17 cellular contexts compared by ENCODE assay signal in the genomic region with DNA sequence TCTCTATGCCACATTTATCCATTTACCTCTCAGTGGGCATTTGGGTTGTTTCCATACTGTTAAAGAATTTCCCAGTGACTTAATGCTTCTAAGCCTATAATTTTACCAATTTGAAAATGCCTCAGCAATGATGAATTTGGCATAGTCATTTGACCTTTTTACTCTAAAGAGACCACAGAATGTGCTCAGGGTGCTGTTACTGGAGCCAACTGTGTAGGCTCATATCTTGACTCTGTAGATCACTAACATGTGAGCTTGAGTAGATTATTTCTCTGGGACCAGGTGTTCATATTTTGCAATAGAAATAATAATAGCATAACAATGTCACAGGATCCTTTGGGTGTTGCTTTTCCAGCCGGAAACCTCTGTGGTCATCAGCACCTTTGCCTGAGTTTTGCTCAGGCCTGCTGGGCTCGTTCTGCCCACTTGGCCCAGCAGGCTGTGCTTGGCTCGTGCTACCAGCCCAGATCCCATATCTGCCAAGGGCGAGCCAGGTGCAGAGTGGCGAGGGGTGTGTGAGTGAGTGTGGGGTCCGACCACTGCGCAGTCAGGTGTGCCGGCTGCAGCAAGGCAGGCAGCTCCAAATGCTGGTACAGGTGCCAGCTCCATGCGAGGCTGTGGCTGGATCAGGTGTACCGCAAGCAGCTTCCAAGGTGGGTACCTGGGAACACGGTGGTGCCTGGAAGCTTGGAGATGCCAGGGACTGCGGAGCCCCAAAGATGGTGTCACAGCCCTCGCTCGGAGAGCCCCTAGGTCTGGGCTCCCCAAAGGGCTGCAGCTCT.
A peak's percentile ranks its signal among the peaks of the same experiment; 100 is the strongest.
DNase-seq lines count a peak whose midpoint lies in the region; ATAC-seq and TF ChIP-seq lines count a peak whose summit lies in the region.
"Had no signal": no experiment of that assay in that cellular context is flagged by ENCODE, and none has a peak within 500 bp of the region (broad histone marks: within the 10 kb centered on the region; RNA-seq: fewer than 3 reads in every experiment).

No MANE protein-coding gene starts in this region.

- H3K27me3 ChIP-seq in endodermal cell (ENCODE audit: control insufficient read depth, insufficient read depth, low read length, poor library complexity, severe bottlenecking) (no peaks in the 10 kb centered on the region), mesenchymal stem cell (ENCODE audit: control insufficient read depth in 1 of 2, insufficient read depth in 1 of 2, low read length in 2 of 2) (no peaks in the 10 kb centered on the region), dorsolateral prefrontal cortex (no peaks in the 10 kb centered on the region)
- H3K27me3 ChIP-seq: sigmoid colon had no signal

- TF ChIP-seq CTCF in AG09309 (IDR thresholded peaks at IDR 0.05; ENCODE audit: control insufficient read depth, insufficient read depth, low read depth, low read length, missing control alignments) (no peak), endodermal cell (conservative IDR thresholded peaks at IDR 0.05) (no peak), dorsolateral prefrontal cortex (IDR thresholded peaks at IDR 0.05 in 54 of 56, conservative IDR thresholded peaks at IDR 0.05 in 2 of 56; ENCODE audit: low read depth in 1 of 56, partially characterized antibody in 56 of 56) (no peak)

- no peak overlapping the region for H3K23ac ChIP-seq in mesenchymal stem cell (ENCODE audit: low read length in 2 of 2)

- H3K27ac ChIP-seq in endodermal cell (ENCODE audit: low read depth, low read length) = no peak overlapping the region
- H3K27ac ChIP-seq in mesenchymal stem cell (ENCODE audit: low read length, poor library complexity, severe bottlenecking) = peak overlapping the region; percentile 39
- H3K27ac ChIP-seq in dorsolateral prefrontal cortex = no peak overlapping the region
- H3K27ac ChIP-seq: sigmoid colon had no signal

- no peak overlapping the region for H3K4ac ChIP-seq in mesenchymal stem cell (ENCODE audit: low read depth in 1 of 2, low read length in 2 of 2)

- H3K14ac ChIP-seq in mesenchymal stem cell (ENCODE audit: low read length in 2 of 2) = no peak overlapping the region

- intact Hi-C loops in dorsolateral prefrontal cortex (cut with DNase I) = no loop called here

- no peak overlapping the region for H3K27ac Mint-ChIP-seq in endodermal cell

- no peak overlapping the region for H2BK5ac ChIP-seq in mesenchymal stem cell (ENCODE audit: low read depth, low read length, poor library complexity, severe bottlenecking)

- H2BK120ac ChIP-seq in mesenchymal stem cell (ENCODE audit: low read depth, low read length) = no peak overlapping the region

- H3K9me3 ChIP-seq in endodermal cell (ENCODE audit: control insufficient read depth, low read length) = peaks cover 24% of the 10 kb centered on the region
- no peaks in the 10 kb centered on the region for H3K9me3 ChIP-seq in mesenchymal stem cell (ENCODE audit: control insufficient read depth, low read length)
- H3K9me3 ChIP-seq: mucosa of descending colon, sigmoid colon had no signal

- peak overlapping the region; percentile 76 for H2AK5ac ChIP-seq in mesenchymal stem cell (ENCODE audit: low read length, severe bottlenecking)

- H3K4me3 Mint-ChIP-seq in endodermal cell = no peak overlapping the region

- H3K18ac ChIP-seq in mesenchymal stem cell (ENCODE audit: low read depth in 1 of 2, low read length in 2 of 2) = no peak overlapping the region

- ATAC-seq in HG02623 (IDR thresholded peaks at IDR 0.05; ENCODE audit: unreplicated experiment) (no peak), GM21360 (IDR thresholded peaks at IDR 0.05; ENCODE audit: unreplicated experiment) (no peak), GM19463 (IDR thresholded peaks at IDR 0.05; ENCODE audit: unreplicated experiment) (no peak)
- ATAC-seq: K562, mucosa of descending colon had no signal

- H3K9ac ChIP-seq in endodermal cell (ENCODE audit: extremely low read depth, low read length, poor library complexity, severe bottlenecking) = no peak overlapping the region
- H3K9ac ChIP-seq in mesenchymal stem cell (ENCODE audit: low read length) = no peak overlapping the region

- H3K36me3 Mint-ChIP-seq in endodermal cell (ENCODE audit: low read depth) = peaks cover 31% of the 10 kb centered on the region

- H3K9me3 Mint-ChIP-seq in endodermal cell = peaks cover 15% of the 10 kb centered on the region

- H3K27me3 Mint-ChIP-seq in endodermal cell (ENCODE audit: insufficient read depth) = no peaks in the 10 kb centered on the region

- no peaks in the 10 kb centered on the region for H3K4me1 ChIP-seq in endodermal cell (ENCODE audit: control insufficient read depth, insufficient read depth, low read length)
- H3K4me1 ChIP-seq in mesenchymal stem cell (ENCODE audit: control insufficient read depth, insufficient read depth, low read depth, low read length) = peaks cover 9% of the 10 kb centered on the region

- H2BK12ac ChIP-seq in mesenchymal stem cell (ENCODE audit: low read length in 2 of 2) = no peak overlapping the region

- peak; percentile 5 for DNase-seq in AG09309 (ENCODE audit: low read depth)
- peak; percentile 78 for DNase-seq in LHCN-M2 (ENCODE audit: low read depth)
- DNase-seq in endodermal cell = peak; percentile 51
- DNase-seq in mesenchymal stem cell = no peak
- DNase-seq in dorsolateral prefrontal cortex = no peak
- DNase-seq: activated naive CD4-positive, alpha-beta T cell treated with anti-CD3 and anti-CD28 coated beads, Interleukin-2, amount 50 U/mL, for 16 hours; activated T-cell treated with anti-CD3 and anti-CD28 coated beads, Interleukin-2, amount 50 U/mL, for 1 hour; mucosa of descending colon; NCI-H1105; nucleus accumbens; sigmoid colon; stimulated activated CD4-positive, alpha-beta T cell treated with anti-CD3 and anti-CD28 coated beads, Interleukin-2, amount 100 ng/mL, for 24 hours; substantia nigra had no signal

- no peak overlapping the region for H3K4me2 ChIP-seq in mesenchymal stem cell (ENCODE audit: low read length, poor library complexity, severe bottlenecking)

- no peak overlapping the region for H4K8ac ChIP-seq in mesenchymal stem cell (ENCODE audit: low read length)

- no peaks in the 10 kb centered on the region for H3K79me1 ChIP-seq in mesenchymal stem cell (replicated peaks; ENCODE audit: low read length, poor library complexity, severe bottlenecking)

- peaks cover 8% of the 10 kb centered on the region for H3K36me3 ChIP-seq in endodermal cell (ENCODE audit: control insufficient read depth, insufficient read depth, low read length)
- H3K36me3 ChIP-seq in mesenchymal stem cell (ENCODE audit: control insufficient read depth in 1 of 2, insufficient read depth in 2 of 2, low read depth in 1 of 2, low read length in 2 of 2) = no peaks in the 10 kb centered on the region
- H3K36me3 ChIP-seq: sigmoid colon had no signal

- H2BK15ac ChIP-seq in mesenchymal stem cell (ENCODE audit: low read depth, poor library complexity, severe bottlenecking) = no peak overlapping the region

- H3K4me3 ChIP-seq in AG09309 (ENCODE audit: control insufficient read depth, low read depth, low read length) (no peak overlapping the region), endodermal cell (ENCODE audit: low read length) (no peak overlapping the region), mesenchymal stem cell (ENCODE audit: insufficient read depth in 1 of 2, low read depth in 1 of 2, low read length in 2 of 2) (no peak overlapping the region), dorsolateral prefrontal cortex (no peak overlapping the region)
- H3K4me3 ChIP-seq: K562, mucosa of descending colon, sigmoid colon had no signal

- WGBS in endodermal cell (ENCODE audit: insufficient coverage in 1 of 2, insufficient read length in 1 of 2), 2 experiments = 93 to 96% methylated on average over 11 to 14 of the region's 14 CpGs
- 90% methylated on average over 14 of the region's 14 CpGs for WGBS in mesenchymal stem cell

- H3K4me1 Mint-ChIP-seq in endodermal cell = peaks cover 15% of the 10 kb centered on the region

- H4K91ac ChIP-seq in mesenchymal stem cell (ENCODE audit: low read length) = peak overlapping the region; percentile 30

- H2AFZ ChIP-seq in mesenchymal stem cell (ENCODE audit: low read depth, low read length) = no peak overlapping the region

Comparison
In these comparisons a context has a peak if more than half of its experiments do, and no peak if none do; other contexts are left out.
1. DNase-seq: peak in AG09309 (single experiment), LHCN-M2 (single experiment) and endodermal cell (single experiment); none in mesenchymal stem cell (single experiment) and dorsolateral prefrontal cortex (0 of 10).